In the genomic region with DNA sequence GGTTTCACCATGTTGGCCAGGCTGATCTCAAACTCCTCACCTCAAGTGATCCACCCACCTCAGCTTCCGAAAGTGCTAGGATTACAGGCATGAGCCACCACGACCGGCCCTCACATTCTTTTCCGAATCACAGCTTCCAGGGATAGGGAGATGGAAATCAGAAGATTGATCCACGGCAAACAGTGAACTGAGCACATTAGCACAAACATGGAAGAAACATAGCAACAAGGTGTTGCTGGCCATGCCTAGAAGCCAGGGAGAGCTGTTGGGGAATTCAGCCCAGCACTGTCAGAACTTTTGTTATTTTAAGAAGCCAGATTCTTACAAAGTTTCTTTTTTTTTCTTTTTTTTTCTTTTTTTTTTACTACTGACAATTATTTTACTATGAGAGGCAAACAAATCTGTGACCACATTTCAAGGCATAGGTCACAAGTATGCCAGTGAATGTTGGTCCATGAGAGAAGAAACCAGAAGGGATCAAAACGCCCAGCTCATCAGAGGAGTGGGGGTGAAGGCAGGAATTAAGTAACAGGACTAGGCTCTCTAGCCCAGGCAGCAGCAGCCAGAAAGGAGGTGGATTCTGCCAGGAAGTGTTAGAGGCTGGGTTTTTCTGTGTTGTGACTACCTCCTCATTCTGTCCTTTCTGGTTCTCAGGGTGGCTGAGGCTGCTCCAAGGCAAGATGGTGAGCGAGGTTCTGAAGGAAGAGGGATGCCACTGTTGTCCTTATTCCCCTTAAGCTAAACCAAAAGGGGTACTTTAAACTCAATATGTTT, we compare ENCODE assay signal across 1 cellular context.
TF ChIP-seq lines count a peak whose summit lies in the region.

No MANE protein-coding gene starts in this region.

TF ChIP-seq in GM23338, 12 proteins besides CTCF, POLR2A, EP300 and RAD21 (continued from another document):
- TF ChIP-seq, protein P1, sequence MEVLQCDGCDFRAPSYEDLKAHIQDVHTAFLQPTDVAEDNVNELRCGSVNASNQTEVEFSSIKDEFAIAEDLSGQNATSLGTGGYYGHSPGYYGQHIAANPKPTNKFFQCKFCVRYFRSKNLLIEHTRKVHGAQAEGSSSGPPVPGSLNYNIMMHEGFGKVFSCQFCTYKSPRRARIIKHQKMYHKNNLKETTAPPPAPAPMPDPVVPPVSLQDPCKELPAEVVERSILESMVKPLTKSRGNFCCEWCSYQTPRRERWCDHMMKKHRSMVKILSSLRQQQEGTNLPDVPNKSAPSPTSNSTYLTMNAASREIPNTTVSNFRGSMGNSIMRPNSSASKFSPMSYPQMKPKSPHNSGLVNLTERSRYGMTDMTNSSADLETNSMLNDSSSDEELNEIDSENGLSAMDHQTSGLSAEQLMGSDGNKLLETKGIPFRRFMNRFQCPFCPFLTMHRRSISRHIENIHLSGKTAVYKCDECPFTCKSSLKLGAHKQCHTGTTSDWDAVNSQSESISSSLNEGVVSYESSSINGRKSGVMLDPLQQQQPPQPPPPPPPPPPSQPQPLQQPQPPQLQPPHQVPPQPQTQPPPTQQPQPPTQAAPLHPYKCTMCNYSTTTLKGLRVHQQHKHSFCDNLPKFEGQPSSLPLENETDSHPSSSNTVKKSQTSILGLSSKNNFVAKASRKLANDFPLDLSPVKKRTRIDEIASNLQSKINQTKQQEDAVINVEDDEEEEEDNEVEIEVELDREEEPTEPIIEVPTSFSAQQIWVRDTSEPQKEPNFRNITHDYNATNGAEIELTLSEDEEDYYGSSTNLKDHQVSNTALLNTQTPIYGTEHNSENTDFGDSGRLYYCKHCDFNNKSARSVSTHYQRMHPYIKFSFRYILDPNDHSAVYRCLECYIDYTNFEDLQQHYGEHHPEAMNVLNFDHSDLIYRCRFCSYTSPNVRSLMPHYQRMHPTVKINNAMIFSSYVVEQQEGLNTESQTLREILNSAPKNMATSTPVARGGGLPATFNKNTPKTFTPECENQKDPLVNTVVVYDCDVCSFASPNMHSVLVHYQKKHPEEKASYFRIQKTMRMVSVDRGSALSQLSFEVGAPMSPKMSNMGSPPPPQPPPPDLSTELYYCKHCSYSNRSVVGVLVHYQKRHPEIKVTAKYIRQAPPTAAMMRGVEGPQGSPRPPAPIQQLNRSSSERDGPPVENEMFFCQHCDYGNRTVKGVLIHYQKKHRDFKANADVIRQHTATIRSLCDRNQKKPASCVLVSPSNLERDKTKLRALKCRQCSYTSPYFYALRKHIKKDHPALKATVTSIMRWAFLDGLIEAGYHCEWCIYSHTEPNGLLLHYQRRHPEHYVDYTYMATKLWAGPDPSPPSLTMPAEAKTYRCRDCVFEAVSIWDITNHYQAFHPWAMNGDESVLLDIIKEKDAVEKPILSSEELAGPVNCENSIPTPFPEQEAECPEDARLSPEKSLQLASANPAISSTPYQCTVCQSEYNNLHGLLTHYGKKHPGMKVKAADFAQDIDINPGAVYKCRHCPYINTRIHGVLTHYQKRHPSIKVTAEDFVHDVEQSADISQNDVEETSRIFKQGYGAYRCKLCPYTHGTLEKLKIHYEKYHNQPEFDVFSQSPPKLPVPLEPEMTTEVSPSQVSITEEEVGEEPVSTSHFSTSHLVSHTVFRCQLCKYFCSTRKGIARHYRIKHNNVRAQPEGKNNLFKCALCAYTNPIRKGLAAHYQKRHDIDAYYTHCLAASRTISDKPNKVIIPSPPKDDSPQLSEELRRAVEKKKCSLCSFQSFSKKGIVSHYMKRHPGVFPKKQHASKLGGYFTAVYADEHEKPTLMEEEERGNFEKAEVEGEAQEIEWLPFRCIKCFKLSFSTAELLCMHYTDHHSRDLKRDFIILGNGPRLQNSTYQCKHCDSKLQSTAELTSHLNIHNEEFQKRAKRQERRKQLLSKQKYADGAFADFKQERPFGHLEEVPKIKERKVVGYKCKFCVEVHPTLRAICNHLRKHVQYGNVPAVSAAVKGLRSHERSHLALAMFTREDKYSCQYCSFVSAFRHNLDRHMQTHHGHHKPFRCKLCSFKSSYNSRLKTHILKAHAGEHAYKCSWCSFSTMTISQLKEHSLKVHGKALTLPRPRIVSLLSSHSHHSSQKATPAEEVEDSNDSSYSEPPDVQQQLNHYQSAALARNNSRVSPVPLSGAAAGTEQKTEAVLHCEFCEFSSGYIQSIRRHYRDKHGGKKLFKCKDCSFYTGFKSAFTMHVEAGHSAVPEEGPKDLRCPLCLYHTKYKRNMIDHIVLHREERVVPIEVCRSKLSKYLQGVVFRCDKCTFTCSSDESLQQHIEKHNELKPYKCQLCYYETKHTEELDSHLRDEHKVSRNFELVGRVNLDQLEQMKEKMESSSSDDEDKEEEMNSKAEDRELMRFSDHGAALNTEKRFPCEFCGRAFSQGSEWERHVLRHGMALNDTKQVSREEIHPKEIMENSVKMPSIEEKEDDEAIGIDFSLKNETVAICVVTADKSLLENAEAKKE (CRISPR knock-in tag; IDR thresholded peaks at IDR 0.05): no peak
- TF ChIP-seq CREB1 (CRISPR knock-in tag; IDR thresholded peaks at IDR 0.05; ENCODE audit: low read depth) (no peak), EZH2phosphoT487 (IDR thresholded peaks at IDR 0.05; ENCODE audit: unreplicated experiment) (no peak), NANOG (IDR thresholded peaks at IDR 0.05; ENCODE audit: borderline replicate concordance) (no peak), ZNF114 (CRISPR knock-in tag; IDR thresholded peaks at IDR 0.05) (no peak), POLR2AphosphoS5 (IDR thresholded peaks at IDR 0.05; ENCODE audit: low read depth) (no peak), EZH2 (IDR thresholded peaks at IDR 0.05; ENCODE audit: low read depth, unreplicated experiment) (no peak)
- TF ChIP-seq, protein P2, sequence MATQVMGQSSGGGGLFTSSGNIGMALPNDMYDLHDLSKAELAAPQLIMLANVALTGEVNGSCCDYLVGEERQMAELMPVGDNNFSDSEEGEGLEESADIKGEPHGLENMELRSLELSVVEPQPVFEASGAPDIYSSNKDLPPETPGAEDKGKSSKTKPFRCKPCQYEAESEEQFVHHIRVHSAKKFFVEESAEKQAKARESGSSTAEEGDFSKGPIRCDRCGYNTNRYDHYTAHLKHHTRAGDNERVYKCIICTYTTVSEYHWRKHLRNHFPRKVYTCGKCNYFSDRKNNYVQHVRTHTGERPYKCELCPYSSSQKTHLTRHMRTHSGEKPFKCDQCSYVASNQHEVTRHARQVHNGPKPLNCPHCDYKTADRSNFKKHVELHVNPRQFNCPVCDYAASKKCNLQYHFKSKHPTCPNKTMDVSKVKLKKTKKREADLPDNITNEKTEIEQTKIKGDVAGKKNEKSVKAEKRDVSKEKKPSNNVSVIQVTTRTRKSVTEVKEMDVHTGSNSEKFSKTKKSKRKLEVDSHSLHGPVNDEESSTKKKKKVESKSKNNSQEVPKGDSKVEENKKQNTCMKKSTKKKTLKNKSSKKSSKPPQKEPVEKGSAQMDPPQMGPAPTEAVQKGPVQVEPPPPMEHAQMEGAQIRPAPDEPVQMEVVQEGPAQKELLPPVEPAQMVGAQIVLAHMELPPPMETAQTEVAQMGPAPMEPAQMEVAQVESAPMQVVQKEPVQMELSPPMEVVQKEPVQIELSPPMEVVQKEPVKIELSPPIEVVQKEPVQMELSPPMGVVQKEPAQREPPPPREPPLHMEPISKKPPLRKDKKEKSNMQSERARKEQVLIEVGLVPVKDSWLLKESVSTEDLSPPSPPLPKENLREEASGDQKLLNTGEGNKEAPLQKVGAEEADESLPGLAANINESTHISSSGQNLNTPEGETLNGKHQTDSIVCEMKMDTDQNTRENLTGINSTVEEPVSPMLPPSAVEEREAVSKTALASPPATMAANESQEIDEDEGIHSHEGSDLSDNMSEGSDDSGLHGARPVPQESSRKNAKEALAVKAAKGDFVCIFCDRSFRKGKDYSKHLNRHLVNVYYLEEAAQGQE (IDR thresholded peaks at IDR 0.05; ENCODE audit: unreplicated experiment): no peak
